In genomic region chr16:85984211-85984880, GRCh38 we compare ENCODE assay signal across 22 cellular contexts.
DNase-seq lines count a peak whose midpoint lies in the region; ATAC-seq, FAIRE-seq and TF ChIP-seq lines count a peak whose summit lies in the region.
"Had no signal": no experiment of that assay in that cellular context is flagged by ENCODE, and none has a peak within 500 bp of the region (broad histone marks: within the 10 kb centered on the region; RNA-seq: fewer than 3 reads in every experiment).

No MANE protein-coding gene starts in this region.

- H3K4me3 Mint-ChIP-seq in activated naive CD8-positive, alpha-beta T cell treated with anti-CD3 and anti-CD28 coated beads, Interleukin-2, amount 50 U/mL, for 24 hours, result peak overlapping the region; percentile 19
- H3K4me3 Mint-ChIP-seq in neural crest cell, result no peak overlapping the region
- H3K4me3 Mint-ChIP-seq: activated CD4-positive, alpha-beta memory T cell treated with anti-CD3 and anti-CD28 coated beads for 36 hours; activated T-helper 1 cell treated with anti-CD3 and anti-CD28 coated beads, Interleukin-12 subunit alpha, Interleukin-12 subunit beta, Interleukin-2, Interleukin-4 antibody, amounts not matched to agents 30 ng/mL and 10 ng/mL and 1 ng/mL, durations not matched to agents 14 hours and 24 hours and 36 hours had no signal

- H3K36me3 Mint-ChIP-seq in activated naive CD8-positive, alpha-beta T cell treated with anti-CD3 and anti-CD28 coated beads, Interleukin-2, amount 50 U/mL, for 24 hours (ENCODE audit: low read depth), result no peaks in the 10 kb centered on the region
- no peaks in the 10 kb centered on the region for H3K36me3 Mint-ChIP-seq in neural crest cell (ENCODE audit: low read depth)
- H3K36me3 Mint-ChIP-seq: activated CD4-positive, alpha-beta memory T cell treated with anti-CD3 and anti-CD28 coated beads for 36 hours had no signal

- H3K9me3 Mint-ChIP-seq in activated naive CD8-positive, alpha-beta T cell treated with anti-CD3 and anti-CD28 coated beads, Interleukin-2, amount 50 U/mL, for 24 hours, result no peaks in the 10 kb centered on the region
- no peaks in the 10 kb centered on the region for H3K9me3 Mint-ChIP-seq in neural crest cell
- H3K9me3 Mint-ChIP-seq: activated CD4-positive, alpha-beta memory T cell treated with anti-CD3 and anti-CD28 coated beads for 36 hours; activated T-helper 1 cell treated with anti-CD3 and anti-CD28 coated beads, Interleukin-12 subunit alpha, Interleukin-12 subunit beta, Interleukin-2, Interleukin-4 antibody, amounts not matched to agents 30 ng/mL and 10 ng/mL and 1 ng/mL, durations not matched to agents 14 hours and 24 hours and 36 hours had no signal

- H3K27ac Mint-ChIP-seq in activated naive CD8-positive, alpha-beta T cell treated with anti-CD3 and anti-CD28 coated beads, Interleukin-2, amount 50 U/mL, for 24 hours, result peak overlapping the region; percentile 84
- H3K27ac Mint-ChIP-seq in neural crest cell (ENCODE audit: unreplicated experiment), result peak overlapping the region; percentile 84
- H3K27ac Mint-ChIP-seq: activated CD4-positive, alpha-beta memory T cell treated with anti-CD3 and anti-CD28 coated beads for 36 hours; activated T-helper 1 cell treated with anti-CD3 and anti-CD28 coated beads, Interleukin-12 subunit alpha, Interleukin-12 subunit beta, Interleukin-2, Interleukin-4 antibody, amounts not matched to agents 30 ng/mL and 10 ng/mL and 1 ng/mL, durations not matched to agents 14 hours and 24 hours and 36 hours had no signal

- no peak for TF ChIP-seq CTCF in neural crest cell (conservative IDR thresholded peaks at IDR 0.05)

- no peak for TF ChIP-seq POLR2A in GM12892 (IDR thresholded peaks at IDR 0.05; ENCODE audit: low read depth, low read length)

- no peak for ATAC-seq in activated naive CD8-positive, alpha-beta T cell treated with anti-CD3 and anti-CD28 coated beads, Interleukin-2, amount 50 U/mL, for 24 hours
- no peak for ATAC-seq in GM21737 (IDR thresholded peaks at IDR 0.05; ENCODE audit: unreplicated experiment)
- no peak for ATAC-seq in HG03469 (IDR thresholded peaks at IDR 0.05; ENCODE audit: unreplicated experiment)
- ATAC-seq: foreskin keratinocyte had no signal

- DNase-seq in CD1c-positive myeloid dendritic cell (ENCODE audit: extremely low spot score) (peak; percentile 38), GM12892 (ENCODE audit: insufficient read length) (no peak), neural crest cell (ENCODE audit: low read depth, low spot score) (no peak), NCI-H1092 (lab: John Stamatoyannopoulos, UW) (no peak)
- DNase-seq in activated naive CD8-positive, alpha-beta T cell treated with anti-CD3 and anti-CD28 coated beads, Interleukin-2, amount 50 U/mL, for 24 hours, result no peak
- DNase-seq: activated CD4-positive, alpha-beta memory T cell treated with anti-CD3 and anti-CD28 coated beads for 36 hours; cerebellar nuclear complex; DMS 273 treated with DMSO at 0.1 percent for 48 hours; foreskin keratinocyte; GF-D8; NCI-H1417 treated with DMSO at 0.1 percent for 48 hours; NCI-H2171; NCI-H748 treated with DMSO at 0.1 percent for 48 hours; ovary; stimulated activated CD4-positive, alpha-beta T cell treated with anti-CD3 and anti-CD28 coated beads, Interleukin-4, amount 100 ng/mL, for 4 hours; thyroid gland had no signal

- peaks cover 3% of the 10 kb centered on the region for H3K27me3 Mint-ChIP-seq in activated naive CD8-positive, alpha-beta T cell treated with anti-CD3 and anti-CD28 coated beads, Interleukin-2, amount 50 U/mL, for 24 hours
- peaks cover 47% of the 10 kb centered on the region for H3K27me3 Mint-ChIP-seq in neural crest cell (ENCODE audit: low read depth)

- FAIRE-seq in GM12892 (lab: Jason Lieb, UNC), result peak; percentile 76
- FAIRE-seq: H54, RCC 7860, TTC549 had no signal

- H3K4me1 Mint-ChIP-seq in activated naive CD8-positive, alpha-beta T cell treated with anti-CD3 and anti-CD28 coated beads, Interleukin-2, amount 50 U/mL, for 24 hours, result peaks cover 69% of the 10 kb centered on the region
- H3K4me1 Mint-ChIP-seq in neural crest cell, result peaks cover 8% of the 10 kb centered on the region
